In genomic region chr19:2168619-2169424, GRCh38 we compare ENCODE assay signal across 8 cellular contexts. TPM values are rescaled to one million over a fixed set of nuclear protein-coding genes. Genes with fewer than 3 reads are reported as not detected.
DNase-seq lines count a peak whose midpoint lies in the region; ATAC-seq and TF ChIP-seq lines count a peak whose summit lies in the region.

No MANE protein-coding gene starts in this region.

- POLR2A ChIA-PET in WTC11 (lab: Charles Lee) = no interaction called here

- H3K4me1 Mint-ChIP-seq in IgD-negative memory B cell = peaks cover 47 to 54% (median 48%) of the 10 kb centered on the region in 3 donors
- H3K4me1 Mint-ChIP-seq in WTC11 = peaks cover 46% of the 10 kb centered on the region

- ATAC-seq in GM21515 (IDR thresholded peaks at IDR 0.05; ENCODE audit: unreplicated experiment) (peak; percentile 37), WTC11 (no peak)

- H3K4me3 Mint-ChIP-seq in IgD-negative memory B cell (peak overlapping the region; percentile 70 to 95 (median 86)), WTC11 (no peak overlapping the region)

- H3K36me3 Mint-ChIP-seq in IgD-negative memory B cell = no peaks in the 10 kb centered on the region
- H3K36me3 Mint-ChIP-seq in WTC11 = no peaks in the 10 kb centered on the region

- peak; percentile 84 for DNase-seq in DMS53 treated with DMSO at 0.1 percent for 48 hours (lab: John Stamatoyannopoulos, UW; ENCODE audit: unreplicated experiment)
- DNase-seq in WTC11 (ENCODE audit: low spot score) = no peak
- peak; percentile 57 for DNase-seq in cerebellum (ENCODE audit: low spot score)
- peak; percentile 95 for DNase-seq in left kidney (ENCODE audit: low read depth, low spot score)
- DNase-seq in stimulated activated CD4-positive, alpha-beta T cell treated with anti-CD3 and anti-CD28 coated beads, Interleukin-2, amount 100 ng/mL, for 24 hours = peak; percentile 76 to 81
- DNase-seq in NCI-H1105 treated with DMSO at 0.1 percent for 48 hours (lab: John Stamatoyannopoulos, UW) = no peak

- no peak for TF ChIP-seq CTCF in WTC11 (IDR thresholded peaks at IDR 0.05)

- H3K27ac Mint-ChIP-seq in IgD-negative memory B cell (peak overlapping the region; percentile 89 to 99 (median 97)), WTC11 (peak overlapping the region; percentile 91; the same call in 1 of the 2 replicates)

- CTCF ChIA-PET in WTC11 (lab: Charles Lee) = interaction anchor here (1.0 to 1.9 kb wide), 2 partner anchors 13 to 31 kb away, joined by 6 to 11 read pairs; no protein-coding TSS in a partner anchor

- H3K9me3 Mint-ChIP-seq in IgD-negative memory B cell (no peaks in the 10 kb centered on the region), WTC11 (no peaks in the 10 kb centered on the region)

- H3K27me3 Mint-ChIP-seq in IgD-negative memory B cell (no peaks in the 10 kb centered on the region), WTC11 (ENCODE audit: low read depth) (no peaks in the 10 kb centered on the region)

TF ChIP-seq in WTC11, 78 proteins besides CTCF, POLR2A, EP300 and RAD21:
- TF ChIP-seq MLX (CRISPR knock-in tag; IDR thresholded peaks at IDR 0.05) (no peak), KAT7 (CRISPR knock-in tag; IDR thresholded peaks at IDR 0.05; ENCODE audit: borderline replicate concordance) (no peak), FOXJ3 (CRISPR knock-in tag; IDR thresholded peaks at IDR 0.05; ENCODE audit: borderline replicate concordance) (no peak), EMX1 (CRISPR knock-in tag; IDR thresholded peaks at IDR 0.05) (no peak), MAX (CRISPR knock-in tag; IDR thresholded peaks at IDR 0.05) (no peak)
TF ChIP-seq in WTC11: peak in this region for 0.

RNA-seq across cellular contexts. Expression of gene DOT1L, which starts 5.1 kb away (rescaled TPM):
- 2.7 TPM for polyA plus RNA-seq in IgD-negative memory B cell
- total RNA-seq in WTC11 (2021) (99.2 to 111 TPM (median 103 TPM) in 3 replicates), cerebellum (12.0 TPM)

RNA-seq across cellular contexts. Expression of gene AP3D1, which starts 17.5 kb away (rescaled TPM):
- polyA plus RNA-seq in IgD-negative memory B cell = 23.7 TPM
- total RNA-seq in WTC11 (2021) (160 to 190 TPM (median 163 TPM) in 3 replicates), cerebellum (56.6 TPM)

Comparison
In these comparisons a context has a peak if more than half of its experiments do, and no peak if none do; other contexts are left out.
1. DNase-seq: peak in DMS53 treated with DMSO at 0.1 percent for 48 hours (single experiment), cerebellum (single experiment), left kidney (single experiment) and stimulated activated CD4-positive, alpha-beta T cell treated with anti-CD3 and anti-CD28 coated beads, Interleukin-2, amount 100 ng/mL, for 24 hours (2 of 2); none in WTC11 (single experiment) and NCI-H1105 treated with DMSO at 0.1 percent for 48 hours (single experiment).